In the genomic region with DNA sequence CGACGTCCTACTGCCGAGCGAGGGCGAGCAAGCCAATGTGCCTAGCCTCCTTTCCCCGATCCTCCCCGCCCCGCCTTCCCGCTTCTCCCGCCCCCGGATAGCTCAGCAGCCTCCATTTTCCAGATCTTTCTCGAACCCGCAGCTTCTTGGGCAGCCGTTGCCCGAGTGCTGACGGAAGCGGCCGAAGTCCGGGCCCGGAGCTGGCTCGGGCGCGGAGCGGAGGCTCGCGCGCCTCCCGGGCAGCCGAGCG, we compare ENCODE assay signal across 7 cellular contexts. TPM values are rescaled to one million over a fixed set of nuclear protein-coding genes. Genes with fewer than 3 reads are reported as not detected.
A peak's percentile ranks its signal among the peaks of the same experiment; 100 is the strongest.
DNase-seq lines count a peak whose midpoint lies in the region; ATAC-seq and TF ChIP-seq lines count a peak whose summit lies in the region.

No MANE protein-coding gene starts in this region.

- CTCF ChIA-PET in RWPE1 (lab: Yijun Ruan, JAX), result interaction anchor here (0.6 to 1.1 kb wide), 3 partner anchors 28 to 720 kb away, joined by 3 read pairs; partner anchors contain the start of genes ABHD18 and MFSD8

- H3K4me3 ChIP-seq in colonic mucosa, result peak overlapping the region; percentile 62
- H3K4me3 ChIP-seq in left lung, result peak overlapping the region; percentile 58 to 62

- POLR2A ChIA-PET in RWPE1 (lab: Yijun Ruan, JAX; ENCODE audit: low non-redundant PET), result no interaction called here

- DNase-seq in ELR (ENCODE audit: low read depth), result peak; percentile 86
- peak; percentile 90 for DNase-seq in RWPE1 (ENCODE audit: low spot score)
- peak; percentile 91 for DNase-seq in colonic mucosa
- DNase-seq in left lung, result peak; percentile 89 to 96
- peak; percentile 46 to 62 for DNase-seq in stimulated activated CD4-positive, alpha-beta T cell treated with anti-CD3 and anti-CD28 coated beads, Interleukin-4, amount 100 ng/mL, for 48 hours (ENCODE audit: low read depth in 2 of 2)

- ATAC-seq in GM19467 (IDR thresholded peaks at IDR 0.05; ENCODE audit: unreplicated experiment), result peak; percentile 79
- ATAC-seq in HG03571 (IDR thresholded peaks at IDR 0.05; ENCODE audit: unreplicated experiment), result peak; percentile 72
- ATAC-seq in left lung, result peak; percentile 95

- TF ChIP-seq CTCF in RWPE1 (conservative IDR thresholded peaks at IDR 0.05; ENCODE audit: low read depth) (no peak), colonic mucosa (IDR thresholded peaks at IDR 0.05) (no peak), left lung (IDR thresholded peaks at IDR 0.05) (no peak)

- peak overlapping the region; percentile 64 to 89 for H3K9ac ChIP-seq in colonic mucosa (ENCODE audit: low read depth in 2 of 2, low read length in 2 of 2)

- H3K9me3 ChIP-seq in colonic mucosa (no peaks in the 10 kb centered on the region), left lung (no peaks in the 10 kb centered on the region)

- intact Hi-C loops in colonic mucosa (cut with DNase I), result no loop called here
- intact Hi-C loops in left lung (cut with DNase I), result no loop called here

- H3K4me1 ChIP-seq in colonic mucosa (no peaks in the 10 kb centered on the region), left lung (peaks cover 0 to 16% of the 10 kb centered on the region in 2 donors)

- peak overlapping the region; percentile 92 for H3K27ac ChIP-seq in RWPE1
- peak overlapping the region; percentile 40 for H3K27ac ChIP-seq in colonic mucosa
- H3K27ac ChIP-seq in left lung, result peak overlapping the region; percentile 31 to 70

- H3K36me3 ChIP-seq in colonic mucosa, result no peaks in the 10 kb centered on the region
- no peaks in the 10 kb centered on the region for H3K36me3 ChIP-seq in left lung

- no peaks in the 10 kb centered on the region for H3K27me3 ChIP-seq in colonic mucosa
- H3K27me3 ChIP-seq in left lung, result peaks cover 5 to 41% of the 10 kb centered on the region in 2 donors

RNA-seq across cellular contexts. Expression of gene HSPA4L, which starts 0.2 kb away (rescaled TPM):
- total RNA-seq in colonic mucosa, result 10 to 100 TPM in 1 of 2 donors, 1 to 10 TPM in 1; 5.3 to 17.7 TPM
- total RNA-seq in left lung, result 1 to 10 TPM; 6.1 to 8.3 TPM

RNA-seq across cellular contexts. Expression of gene SLC25A31, which starts 51.8 kb away (rescaled TPM):
- total RNA-seq in colonic mucosa (not detected), left lung (not detected)

Comparison
In these comparisons a context has a peak if more than half of its experiments do, and no peak if none do; other contexts are left out.
1. Peak in every context shown above with its lines: DNase-seq, ATAC-seq, H3K4me3 ChIP-seq and H3K27ac ChIP-seq.
2. H3K27ac ChIP-seq: peak in every context shown above with its lines; median percentile 92 in RWPE1; 50 in left lung; 40 in colonic mucosa.